ENCODE assay signal across 8 cellular contexts in the genomic region with DNA sequence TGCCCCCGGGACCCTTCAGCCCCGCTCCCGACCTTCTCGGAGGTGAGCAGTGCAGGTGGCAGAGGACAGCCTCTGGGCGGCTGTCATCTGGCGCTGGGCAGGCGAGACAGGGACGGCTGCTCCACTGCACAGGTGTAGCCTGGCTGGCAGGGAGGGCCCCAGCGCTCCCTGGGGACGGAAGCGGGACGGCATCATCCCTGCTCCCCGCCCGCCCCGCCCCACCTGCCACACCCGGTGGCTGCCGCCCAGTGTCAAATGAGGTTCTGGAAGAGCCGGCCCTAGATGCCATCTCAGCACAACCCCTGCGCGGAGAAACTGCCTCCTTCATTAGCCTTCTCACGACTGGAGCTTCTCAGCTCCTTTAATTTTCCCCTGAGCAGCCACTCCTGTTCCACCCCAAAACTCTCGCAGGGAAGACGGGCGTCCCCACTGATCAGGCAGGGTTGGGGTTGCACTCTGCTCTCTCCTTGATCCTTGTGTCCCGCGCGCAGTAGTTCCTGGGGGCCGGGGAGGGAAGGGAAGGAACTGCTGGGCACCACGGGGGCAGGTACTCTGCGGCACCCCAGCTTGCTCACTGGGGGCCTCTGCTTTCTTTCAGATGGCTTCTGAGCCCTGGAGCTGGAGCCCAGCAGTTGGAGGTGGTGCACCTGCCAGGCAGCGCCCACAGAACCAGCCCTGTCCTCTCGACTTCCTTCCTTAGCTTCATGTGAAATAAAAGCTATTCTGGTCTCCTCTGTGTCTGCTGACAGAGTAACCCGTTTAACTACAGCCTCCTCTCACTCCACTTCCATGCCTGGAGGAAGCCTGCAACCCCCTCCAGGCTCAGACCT. TPM values are rescaled to one million over a fixed set of nuclear protein-coding genes. Genes with fewer than 3 reads are reported as not detected.
DNase-seq lines count a peak whose midpoint lies in the region; ATAC-seq, FAIRE-seq and TF ChIP-seq lines count a peak whose summit lies in the region.

No MANE protein-coding gene starts in this region.

- intact Hi-C loops in heart left ventricle (cut with DNase I), result loop anchor here in 6 of 10 donors (1.0 to 5.0 kb wide), 5 partner anchors 63 to 87 kb away; a partner anchor contains a TSS

- H3K9me3 ChIP-seq in HEK293 (ENCODE audit: control insufficient read depth, insufficient read depth, low read depth, low read length) (no peaks in the 10 kb centered on the region), heart left ventricle (peaks cover 0 to 12% (median 0%) of the 10 kb centered on the region in 12 donors)

- CTCF ChIA-PET in HEK293 (lab: Yijun Ruan, JAX), result interaction anchor here (0.6 to 2.9 kb wide), 27 partner anchors 10 to 607 kb away, joined by 3 to 43 read pairs (median 4); a partner anchor contains a TSS

- ATAC-seq in GM18502 (IDR thresholded peaks at IDR 0.05; ENCODE audit: poor library complexity, unreplicated experiment) (peak; percentile 58), heart left ventricle (peak in 3 of 4 donors; percentile 46 to 58 (median 49))

- POLR2A ChIA-PET in HEK293 (lab: Yijun Ruan, JAX), result interaction anchor here (0.6 kb wide), 1 partner anchor 121 kb away, joined by 5 read pairs; no protein-coding TSS in a partner anchor

- no peak for TF ChIP-seq POLR2A in heart left ventricle (IDR thresholded peaks at IDR 0.05)
- TF ChIP-seq POLR2A in GM12892 (IDR thresholded peaks at IDR 0.05; ENCODE audit: low read depth, low read length), result no peak

- H3K27ac ChIP-seq in HEK293 (ENCODE audit: extremely low read depth, low read depth, low read length) (no peak overlapping the region), heart left ventricle (peak overlapping the region in 4 of 12 donors; percentile 3 to 45 (median 28))

- TF ChIP-seq CTCF in HEK293 (tag by site-specific recombination; IDR thresholded peaks at IDR 0.05) (no peak), heart left ventricle (IDR thresholded peaks at IDR 0.05) (no peak)

- DNase-seq in NCI-H1105 treated with DMSO at 0.1 percent for 48 hours (lab: John Stamatoyannopoulos, UW) (peak; percentile 48), heart left ventricle (peak in 1 of 5 donors; percentile 22), GM12892 (ENCODE audit: insufficient read length) (no peak), iPS-NIHi7 (ENCODE audit: extremely low spot score) (no peak)
- peak; percentile 40 to 45 for DNase-seq in activated CD4-positive, alpha-beta T cell treated with anti-CD3 and anti-CD28 coated beads, Interleukin-2, amount 50 U/mL, for 48 hours
- DNase-seq in stimulated activated CD4-positive, alpha-beta T cell treated with anti-CD3 and anti-CD28 coated beads, Interleukin-4, amount 100 ng/mL, for 1 hour, result peak; percentile 24

- no peaks in the 10 kb centered on the region for H3K27me3 ChIP-seq in heart left ventricle

- FAIRE-seq in GM12892 (lab: Jason Lieb, UNC), result no peak

- 24 to 43% (median 27%) methylated on average over 20 to 33 of the region's 33 CpGs for WGBS in heart left ventricle, 4 donors

- peaks cover 2% of the 10 kb centered on the region; the same call in 1 of the 2 replicates for H3K4me1 ChIP-seq in HEK293 (ENCODE audit: control insufficient read depth, insufficient read depth, low read length)
- H3K4me1 ChIP-seq in heart left ventricle, result peaks cover 0 to 29% (median 13%) of the 10 kb centered on the region in 12 donors

- H3K4me3 ChIP-seq in HEK293 (ENCODE audit: low read depth, low read length), result peak overlapping the region; percentile 23
- H3K4me3 ChIP-seq in heart left ventricle, result peak overlapping the region in 4 of 12 donors; percentile 0 to 31 (median 12)

- no peaks in the 10 kb centered on the region for H3K36me3 ChIP-seq in HEK293 (ENCODE audit: control insufficient read depth in 2 of 2, insufficient read depth in 1 of 2, low read length in 2 of 2)
- H3K36me3 ChIP-seq in heart left ventricle, result peaks cover 0 to 16% (median 7%) of the 10 kb centered on the region in 9 donors

TF ChIP-seq in HEK293, 187 proteins besides CTCF, POLR2A, EP300 and RAD21 (continues in another document):
- no peak for TF ChIP-seq ZNF670 (tag by site-specific recombination; IDR thresholded peaks at IDR 0.05; ENCODE audit: low read depth)
- TF ChIP-seq, protein P1, sequence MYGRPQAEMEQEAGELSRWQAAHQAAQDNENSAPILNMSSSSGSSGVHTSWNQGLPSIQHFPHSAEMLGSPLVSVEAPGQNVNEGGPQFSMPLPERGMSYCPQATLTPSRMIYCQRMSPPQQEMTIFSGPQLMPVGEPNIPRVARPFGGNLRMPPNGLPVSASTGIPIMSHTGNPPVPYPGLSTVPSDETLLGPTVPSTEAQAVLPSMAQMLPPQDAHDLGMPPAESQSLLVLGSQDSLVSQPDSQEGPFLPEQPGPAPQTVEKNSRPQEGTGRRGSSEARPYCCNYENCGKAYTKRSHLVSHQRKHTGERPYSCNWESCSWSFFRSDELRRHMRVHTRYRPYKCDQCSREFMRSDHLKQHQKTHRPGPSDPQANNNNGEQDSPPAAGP (tag by site-specific recombination; IDR thresholded peaks at IDR 0.05), result 0 out of 2 replicates have a peak, but pooled peaks have one; percentile 19
- no peak for TF ChIP-seq SALL2 (tag by site-specific recombination; IDR thresholded peaks at IDR 0.05; ENCODE audit: borderline replicate concordance)
- no peak for TF ChIP-seq ZBTB1 (tag by site-specific recombination; IDR thresholded peaks at IDR 0.05)
- TF ChIP-seq, protein P2, sequence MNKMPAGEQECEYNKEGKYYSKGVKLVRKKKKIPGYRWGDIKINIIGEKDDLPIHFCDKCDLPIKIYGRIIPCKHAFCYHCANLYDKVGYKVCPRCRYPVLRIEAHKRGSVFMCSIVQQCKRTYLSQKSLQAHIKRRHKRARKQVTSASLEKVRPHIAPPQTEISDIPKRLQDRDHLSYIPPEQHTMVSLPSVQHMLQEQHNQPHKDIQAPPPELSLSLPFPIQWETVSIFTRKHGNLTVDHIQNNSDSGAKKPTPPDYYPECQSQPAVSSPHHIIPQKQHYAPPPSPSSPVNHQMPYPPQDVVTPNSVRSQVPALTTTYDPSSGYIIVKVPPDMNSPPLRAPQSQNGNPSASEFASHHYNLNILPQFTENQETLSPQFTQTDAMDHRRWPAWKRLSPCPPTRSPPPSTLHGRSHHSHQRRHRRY (tag by site-specific recombination; IDR thresholded peaks at IDR 0.05), result no peak
- TF ChIP-seq ZNF335 (tag by site-specific recombination; conservative IDR thresholded peaks at IDR 0.05), result peak; percentile 64
- TF ChIP-seq ZNF558 (tag by site-specific recombination; IDR thresholded peaks at IDR 0.05), result no peak
- TF ChIP-seq ZNF23 (tag by site-specific recombination; IDR thresholded peaks at IDR 0.05; ENCODE audit: borderline replicate concordance), result no peak
- peak; percentile 50; the same call in 1 of the 2 replicates for TF ChIP-seq ZIC2 (tag by site-specific recombination; IDR thresholded peaks at IDR 0.05)
- no peak for TF ChIP-seq ZNF184 (tag by site-specific recombination; IDR thresholded peaks at IDR 0.05)
- TF ChIP-seq ZNF274 (IDR thresholded peaks at IDR 0.05; ENCODE audit: low read length), result no peak
- TF ChIP-seq ZNF274 (tag by site-specific recombination; IDR thresholded peaks at IDR 0.05; ENCODE audit: borderline replicate concordance), result no peak
- no peak for TF ChIP-seq ZNF747 (tag by site-specific recombination; IDR thresholded peaks at IDR 0.05)
- TF ChIP-seq KLF16 (tag by site-specific recombination; IDR thresholded peaks at IDR 0.05), result no peak
- TF ChIP-seq, protein P3, sequence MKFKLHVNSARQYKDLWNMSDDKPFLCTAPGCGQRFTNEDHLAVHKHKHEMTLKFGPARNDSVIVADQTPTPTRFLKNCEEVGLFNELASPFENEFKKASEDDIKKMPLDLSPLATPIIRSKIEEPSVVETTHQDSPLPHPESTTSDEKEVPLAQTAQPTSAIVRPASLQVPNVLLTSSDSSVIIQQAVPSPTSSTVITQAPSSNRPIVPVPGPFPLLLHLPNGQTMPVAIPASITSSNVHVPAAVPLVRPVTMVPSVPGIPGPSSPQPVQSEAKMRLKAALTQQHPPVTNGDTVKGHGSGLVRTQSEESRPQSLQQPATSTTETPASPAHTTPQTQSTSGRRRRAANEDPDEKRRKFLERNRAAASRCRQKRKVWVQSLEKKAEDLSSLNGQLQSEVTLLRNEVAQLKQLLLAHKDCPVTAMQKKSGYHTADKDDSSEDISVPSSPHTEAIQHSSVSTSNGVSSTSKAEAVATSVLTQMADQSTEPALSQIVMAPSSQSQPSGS (tag by site-specific recombination; IDR thresholded peaks at IDR 0.05; ENCODE audit: low read depth), result no peak
- peak; percentile 62 for TF ChIP-seq ZNF600 (tag by site-specific recombination; IDR thresholded peaks at IDR 0.05)
- TF ChIP-seq HOXD13 (CRISPR knock-in tag; IDR thresholded peaks at IDR 0.05; ENCODE audit: borderline replicate concordance), result no peak
- no peak for TF ChIP-seq ZNF610 (tag by site-specific recombination; IDR thresholded peaks at IDR 0.05; ENCODE audit: borderline replicate concordance)
- no peak for TF ChIP-seq KLF8 (tag by site-specific recombination; IDR thresholded peaks at IDR 0.05)
- no peak for TF ChIP-seq KLF9 (tag by site-specific recombination; IDR thresholded peaks at IDR 0.05; ENCODE audit: low read depth)
- TF ChIP-seq ZNF677 (tag by site-specific recombination; IDR thresholded peaks at IDR 0.05), result no peak
- TF ChIP-seq GLIS1 (tag by site-specific recombination; IDR thresholded peaks at IDR 0.05), result peak; percentile 51; the same call in 1 of the 2 replicates
- TF ChIP-seq ZNF571 (tag by site-specific recombination; IDR thresholded peaks at IDR 0.05), result no peak
- no peak for TF ChIP-seq ZNF394 (tag by site-specific recombination; IDR thresholded peaks at IDR 0.05; ENCODE audit: borderline replicate concordance)
- no peak for TF ChIP-seq ZNF473 (tag by site-specific recombination; IDR thresholded peaks at IDR 0.05)
- no peak for TF ChIP-seq ZNF529 (tag by site-specific recombination; IDR thresholded peaks at IDR 0.05; ENCODE audit: insufficient replicate concordance)
- TF ChIP-seq, protein P4, sequence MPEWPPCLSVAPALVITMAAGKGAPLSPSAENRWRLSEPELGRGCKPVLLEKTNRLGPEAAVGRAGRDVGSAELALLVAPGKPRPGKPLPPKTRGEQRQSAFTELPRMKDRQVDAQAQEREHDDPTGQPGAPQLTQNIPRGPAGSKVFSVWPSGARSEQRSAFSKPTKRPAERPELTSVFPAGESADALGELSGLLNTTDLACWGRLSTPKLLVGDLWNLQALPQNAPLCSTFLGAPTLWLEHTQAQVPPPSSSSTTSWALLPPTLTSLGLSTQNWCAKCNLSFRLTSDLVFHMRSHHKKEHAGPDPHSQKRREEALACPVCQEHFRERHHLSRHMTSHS (tag by site-specific recombination; IDR thresholded peaks at IDR 0.05), result no peak
- TF ChIP-seq GLIS2 (tag by site-specific recombination; IDR thresholded peaks at IDR 0.05), result peak; percentile 37; the same call in 1 of the 2 replicates
- TF ChIP-seq KLF1 (tag by site-specific recombination; IDR thresholded peaks at IDR 0.05), result peak; percentile 81

RNA-seq across cellular contexts. Expression of a gene that starts 12.0 kb away (rescaled TPM):
- total RNA-seq in heart left ventricle, result 10 to 100 TPM; 16.5 to 51.6 (median 25.1) TPM
- polyA plus RNA-seq in heart left ventricle, result 10 to 100 TPM; 26.5 to 45.8 TPM
- polyA plus RNA-seq in GM12892 (2012; ENCODE audit: missing spikeins), result not detected

Comparison
In these comparisons a context has a peak if more than half of its experiments do, and no peak if none do; other contexts are left out.
1. DNase-seq: peak in NCI-H1105 treated with DMSO at 0.1 percent for 48 hours (single experiment), activated CD4-positive, alpha-beta T cell treated with anti-CD3 and anti-CD28 coated beads, Interleukin-2, amount 50 U/mL, for 48 hours (2 of 2) and stimulated activated CD4-positive, alpha-beta T cell treated with anti-CD3 and anti-CD28 coated beads, Interleukin-4, amount 100 ng/mL, for 1 hour (single experiment); none in GM12892 (single experiment) and iPS-NIHi7 (single experiment).